Comparison of ENCODE assay signal across 1 cellular context in the genomic region with DNA sequence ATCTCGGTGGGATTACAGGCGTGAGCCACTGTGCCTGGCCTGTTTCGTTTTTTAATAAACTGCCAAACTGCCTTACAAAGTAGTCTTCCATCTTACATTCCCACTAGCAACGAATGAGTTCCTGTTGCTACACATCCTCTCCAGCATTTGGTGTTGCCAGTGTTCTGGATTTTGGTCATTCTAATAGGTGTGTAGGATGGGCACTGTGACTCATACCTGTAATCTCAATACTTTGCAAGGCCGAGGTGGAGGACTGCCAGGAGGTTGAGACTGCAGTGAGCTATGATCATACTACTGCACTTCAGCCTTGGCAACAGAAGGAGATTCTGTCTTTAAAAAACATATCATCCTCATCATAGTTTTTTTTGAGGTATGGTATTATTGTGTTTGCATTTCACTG.
TF ChIP-seq lines count a peak whose summit lies in the region.

No MANE protein-coding gene starts in this region.

TF ChIP-seq in SK-N-SH, 30 proteins besides CTCF, POLR2A, EP300 and RAD21:
- TF ChIP-seq FOSL2 (IDR thresholded peaks at IDR 0.05; ENCODE audit: borderline replicate concordance, low read depth) (peak; percentile 39; the same call in 1 of the 2 replicates), NFIC (IDR thresholded peaks at IDR 0.05; ENCODE audit: borderline replicate concordance) (0 out of 2 replicates have a peak, but pooled peaks have one; percentile 34), JUND (IDR thresholded peaks at IDR 0.05) (0 out of 2 replicates have a peak, but pooled peaks have one; percentile 18), SMC3 (IDR thresholded peaks at IDR 0.05; ENCODE audit: low read depth, low read length) (no peak)
